ENCODE assay signal across 7 cellular contexts in genomic region chr4:87005690-87006461, GRCh38.
DNase-seq lines count a peak whose midpoint lies in the region; ATAC-seq and TF ChIP-seq lines count a peak whose summit lies in the region.

No MANE protein-coding gene starts in this region.

- H3K36me3 ChIP-seq in stomach smooth muscle (ENCODE audit: control insufficient read depth in 2 of 2, insufficient read depth in 2 of 2, low read length in 2 of 2), result no peaks in the 10 kb centered on the region

- H3K4me1 ChIP-seq in stomach smooth muscle (ENCODE audit: control insufficient read depth, insufficient read depth, low read length), result peaks cover 11% of the 10 kb centered on the region

- H3K4me1 Mint-ChIP-seq in central memory CD8-positive, alpha-beta T cell, result peaks cover 50% of the 10 kb centered on the region
- peaks cover 21% of the 10 kb centered on the region for H3K4me1 Mint-ChIP-seq in mesothelial cell of epicardium

- peaks cover 19% of the 10 kb centered on the region for H3K36me3 Mint-ChIP-seq in central memory CD8-positive, alpha-beta T cell (ENCODE audit: insufficient read depth)
- H3K36me3 Mint-ChIP-seq in mesothelial cell of epicardium, result no peaks in the 10 kb centered on the region

- peak overlapping the region; percentile 96 for H3K27ac Mint-ChIP-seq in central memory CD8-positive, alpha-beta T cell (ENCODE audit: low read depth)
- H3K27ac Mint-ChIP-seq in mesothelial cell of epicardium, result peak overlapping the region; percentile 94

- peak in 1 of 2 donors; percentile 12 for DNase-seq in central memory CD8-positive, alpha-beta T cell (ENCODE audit: low spot score in 2 of 2)
- no peak for DNase-seq in mesothelial cell of epicardium (ENCODE audit: low spot score in 2 of 2, unreplicated experiment in 2 of 2)

- H3K27me3 ChIP-seq in stomach smooth muscle (ENCODE audit: control insufficient read depth in 1 of 2, insufficient read depth in 2 of 2, low read length in 2 of 2), result no peaks in the 10 kb centered on the region

- peak overlapping the region; percentile 94 to 96 for H3K4me3 ChIP-seq in stomach smooth muscle (ENCODE audit: low read length in 2 of 2)

- peak overlapping the region; percentile 87 for H3K4me3 Mint-ChIP-seq in central memory CD8-positive, alpha-beta T cell
- H3K4me3 Mint-ChIP-seq in mesothelial cell of epicardium, result peak overlapping the region; percentile 81

- no peak for TF ChIP-seq CTCF in mesothelial cell of epicardium (IDR thresholded peaks at IDR 0.05; ENCODE audit: unreplicated experiment)

- no peaks in the 10 kb centered on the region for H3K9me3 ChIP-seq in stomach smooth muscle (ENCODE audit: control insufficient read depth in 2 of 2, low read length in 2 of 2)

- H3K27me3 Mint-ChIP-seq in central memory CD8-positive, alpha-beta T cell, result no peaks in the 10 kb centered on the region
- peaks cover 10% of the 10 kb centered on the region for H3K27me3 Mint-ChIP-seq in mesothelial cell of epicardium (ENCODE audit: low read depth)

- H3K9me3 Mint-ChIP-seq in central memory CD8-positive, alpha-beta T cell, result no peaks in the 10 kb centered on the region
- no peaks in the 10 kb centered on the region for H3K9me3 Mint-ChIP-seq in mesothelial cell of epicardium

- H3K27ac ChIP-seq in stomach smooth muscle (ENCODE audit: low read length), result peak overlapping the region; percentile 90

- ATAC-seq in GM18511 (IDR thresholded peaks at IDR 0.05; ENCODE audit: unreplicated experiment) (peak; percentile 28), HG03095 (IDR thresholded peaks at IDR 0.05; ENCODE audit: unreplicated experiment) (peak; percentile 20), SK-N-SH treated with all-trans-retinoic acid at 6 μM for 48 hours (peak; percentile 12), GM19455 (IDR thresholded peaks at IDR 0.05; ENCODE audit: unreplicated experiment) (no peak)
- ATAC-seq in central memory CD8-positive, alpha-beta T cell (replicated peaks; ENCODE audit: extremely low read depth, poor library complexity, severe bottlenecking), result peak; percentile 1

- H3K9ac ChIP-seq in stomach smooth muscle (ENCODE audit: low read length in 2 of 2), result peak overlapping the region; percentile 89 to 98

TF ChIP-seq in SK-N-SH treated with all-trans-retinoic acid at 6 μM for 48 hours, 23 proteins besides CTCF, POLR2A, EP300 and RAD21:
- TF ChIP-seq PATZ1 (CRISPR knock-in tag; IDR thresholded peaks at IDR 0.05; ENCODE audit: borderline replicate concordance) (no peak), CSRNP3 (CRISPR knock-in tag; IDR thresholded peaks at IDR 0.05) (no peak), ZNF565 (CRISPR knock-in tag; conservative IDR thresholded peaks at IDR 0.05; ENCODE audit: low read depth) (no peak), GLIS3 (CRISPR knock-in tag; IDR thresholded peaks at IDR 0.05) (no peak), RARB (CRISPR knock-in tag; IDR thresholded peaks at IDR 0.05) (no peak), ARNTL (CRISPR knock-in tag; IDR thresholded peaks at IDR 0.05; ENCODE audit: borderline replicate concordance, low read depth) (no peak), ZFP3 (CRISPR knock-in tag; IDR thresholded peaks at IDR 0.05) (no peak)
